17 cellular contexts compared by ENCODE assay signal in genomic region chr2:190214434-190215194, GRCh38.
DNase-seq lines count a peak whose midpoint lies in the region; ATAC-seq and TF ChIP-seq lines count a peak whose summit lies in the region.
"Had no signal": no experiment of that assay in that cellular context is flagged by ENCODE, and none has a peak within 500 bp of the region (broad histone marks: within the 10 kb centered on the region; RNA-seq: fewer than 3 reads in every experiment).

No MANE protein-coding gene starts in this region.

- peak; percentile 13 for DNase-seq in A172 (ENCODE audit: low spot score)
- DNase-seq in WTC11 (ENCODE audit: low spot score), result no peak
- DNase-seq in fibroblast of pulmonary artery (ENCODE audit: low read depth), result peak; percentile 42
- DNase-seq in mesothelial cell of epicardium (ENCODE audit: low spot score in 2 of 2, unreplicated experiment in 2 of 2), result no peak
- DNase-seq in activated gamma-delta T cell (lab: John Stamatoyannopoulos, UW), result no peak
- DNase-seq in HuH-7.5 (ENCODE audit: low spot score), result no peak
- no peak for DNase-seq in amygdala (lab: John Stamatoyannopoulos, UW)
- DNase-seq in EL, result no peak
- DNase-seq: activated CD4-positive, alpha-beta T cell treated with anti-CD3 and anti-CD28 coated beads for 4 hours; activated CD8-positive, alpha-beta memory T cell treated with anti-CD3 and anti-CD28 coated beads, Interleukin-2, amount 10 ng/mL, durations not matched to agents 7 days and 5 days; mesendoderm; NCI-H187 treated with DMSO at 0.1 percent for 48 hours; NCI-H446; stimulated activated naive B cell treated with anti-CD40 and anti-IgM and Interleukin-4, amounts not matched to agents 10 μg/mL and 1 μg/mL and 100 μg/mL, for 72 hours had no signal

- POLR2A ChIA-PET in WTC11 (lab: Charles Lee), result no interaction called here

- H3K4me3 Mint-ChIP-seq in WTC11 (no peak overlapping the region; the same call in 1 of the 2 replicates), mesothelial cell of epicardium (no peak overlapping the region)
- H3K4me3 Mint-ChIP-seq: activated CD8-positive, alpha-beta memory T cell treated with anti-CD3 and anti-CD28 coated beads, Interleukin-2, amount 10 ng/mL, durations not matched to agents 7 days and 5 days; CD14-positive monocyte; stimulated activated naive B cell treated with anti-CD40 and anti-IgM and Interleukin-4, amounts not matched to agents 10 μg/mL and 1 μg/mL and 100 μg/mL, for 72 hours; type B pancreatic cell had no signal

- no peak overlapping the region for H3K4me3 ChIP-seq in fibroblast of pulmonary artery (replicated peaks; ENCODE audit: low read depth, low read length)
- H3K4me3 ChIP-seq: body of pancreas had no signal

- H3K27ac Mint-ChIP-seq in WTC11 (peak overlapping the region; percentile 91), mesothelial cell of epicardium (peak overlapping the region; percentile 72)
- H3K27ac Mint-ChIP-seq: activated CD8-positive, alpha-beta memory T cell treated with anti-CD3 and anti-CD28 coated beads, Interleukin-2, amount 10 ng/mL, durations not matched to agents 7 days and 5 days; stimulated activated naive B cell treated with anti-CD40 and anti-IgM and Interleukin-4, amounts not matched to agents 10 μg/mL and 1 μg/mL and 100 μg/mL, for 72 hours; type B pancreatic cell had no signal

- no peak for ATAC-seq in WTC11
- ATAC-seq: activated CD8-positive, alpha-beta memory T cell treated with anti-CD3 and anti-CD28 coated beads, Interleukin-2, amount 10 ng/mL, durations not matched to agents 7 days and 5 days; body of pancreas; stimulated activated naive B cell treated with anti-CD40 and anti-IgM and Interleukin-4, amounts not matched to agents 10 μg/mL and 1 μg/mL and 100 μg/mL, for 72 hours had no signal

- TF ChIP-seq CTCF in WTC11 (IDR thresholded peaks at IDR 0.05) (no peak), fibroblast of pulmonary artery (IDR thresholded peaks at IDR 0.05; ENCODE audit: low read length, missing control alignments) (no peak), mesothelial cell of epicardium (IDR thresholded peaks at IDR 0.05; ENCODE audit: unreplicated experiment) (no peak)

- peaks cover 44% of the 10 kb centered on the region for H3K4me1 Mint-ChIP-seq in WTC11
- H3K4me1 Mint-ChIP-seq in mesothelial cell of epicardium, result peaks cover 28% of the 10 kb centered on the region

- CTCF ChIA-PET in WTC11 (lab: Charles Lee), result interaction anchor here (1.0 kb wide), 1 partner anchor 105 kb away, joined by 3 read pairs; the partner anchor contains the start of gene HIBCH

- H3K27me3 Mint-ChIP-seq in WTC11 (ENCODE audit: low read depth), result no peaks in the 10 kb centered on the region
- no peaks in the 10 kb centered on the region for H3K27me3 Mint-ChIP-seq in mesothelial cell of epicardium (ENCODE audit: low read depth)
- H3K27me3 Mint-ChIP-seq: activated CD8-positive, alpha-beta memory T cell treated with anti-CD3 and anti-CD28 coated beads, Interleukin-2, amount 10 ng/mL, durations not matched to agents 7 days and 5 days; stimulated activated naive B cell treated with anti-CD40 and anti-IgM and Interleukin-4, amounts not matched to agents 10 μg/mL and 1 μg/mL and 100 μg/mL, for 72 hours; type B pancreatic cell had no signal

- no peaks in the 10 kb centered on the region for H3K36me3 Mint-ChIP-seq in WTC11
- H3K36me3 Mint-ChIP-seq in mesothelial cell of epicardium, result peaks cover 12% of the 10 kb centered on the region
- H3K36me3 Mint-ChIP-seq: activated CD8-positive, alpha-beta memory T cell treated with anti-CD3 and anti-CD28 coated beads, Interleukin-2, amount 10 ng/mL, durations not matched to agents 7 days and 5 days had no signal

- H3K9me3 Mint-ChIP-seq in WTC11 (no peaks in the 10 kb centered on the region), mesothelial cell of epicardium (no peaks in the 10 kb centered on the region)
- H3K9me3 Mint-ChIP-seq: CD14-positive monocyte; stimulated activated naive B cell treated with anti-CD40 and anti-IgM and Interleukin-4, amounts not matched to agents 10 μg/mL and 1 μg/mL and 100 μg/mL, for 72 hours; type B pancreatic cell had no signal

TF ChIP-seq in WTC11, 78 proteins besides CTCF, POLR2A, EP300 and RAD21:
- no peak for TF ChIP-seq E2F4 (CRISPR knock-in tag; IDR thresholded peaks at IDR 0.05; ENCODE audit: borderline replicate concordance, low read depth)
- TF ChIP-seq TEAD4 (CRISPR knock-in tag; IDR thresholded peaks at IDR 0.05), result no peak
TF ChIP-seq in WTC11: peak in this region for 0.

Comparison
In these comparisons a context has a peak if more than half of its experiments do, and no peak if none do; other contexts are left out.
1. DNase-seq: peak in A172 (single experiment) and fibroblast of pulmonary artery (single experiment); none in WTC11 (single experiment), mesothelial cell of epicardium (0 of 2), activated gamma-delta T cell (single experiment), HuH-7.5 (single experiment), amygdala (0 of 56) and EL (single experiment).